ENCODE assay signal across 21 cellular contexts in genomic region chr6:66307490-66307889, GRCh38.
DNase-seq lines count a peak whose midpoint lies in the region; FAIRE-seq and TF ChIP-seq lines count a peak whose summit lies in the region.
"Had no signal": no experiment of that assay in that cellular context is flagged by ENCODE, and none has a peak within 500 bp of the region (broad histone marks: within the 10 kb centered on the region; RNA-seq: fewer than 3 reads in every experiment).

No MANE protein-coding gene starts in this region.

- H3K9me2 ChIP-seq in OCI-LY7 (ENCODE audit: insufficient read depth, low read length): no peaks in the 10 kb centered on the region
- no peaks in the 10 kb centered on the region for H3K9me2 ChIP-seq in Karpas-422 (replicated peaks; ENCODE audit: insufficient read depth, low read length)

- no peaks in the 10 kb centered on the region; the same call in 1 of the 2 replicates for H3K9me3 ChIP-seq in OCI-LY7 (ENCODE audit: low read length)
- peaks cover 31% of the 10 kb centered on the region for H3K9me3 ChIP-seq in left ventricle myocardium inferior (replicated peaks)
- no peaks in the 10 kb centered on the region for H3K9me3 ChIP-seq in thyroid gland
- H3K9me3 ChIP-seq in Karpas-422 (ENCODE audit: low read length): peaks cover 12% of the 10 kb centered on the region
- H3K9me3 ChIP-seq: BE2C, SJSA1 had no signal

- CTCF ChIA-PET in OCI-LY7 (lab: Charles Lee; ENCODE audit: unreplicated experiment): no interaction called here

- TF ChIP-seq CTCF in D721Med (IDR thresholded peaks at IDR 0.05; ENCODE audit: insufficient read depth, missing control alignments): no peak
- no peak for TF ChIP-seq CTCF in OCI-LY7 (conservative IDR thresholded peaks at IDR 0.05; ENCODE audit: low read length)
- no peak for TF ChIP-seq CTCF in choroid plexus epithelial cell (conservative IDR thresholded peaks at IDR 0.05; ENCODE audit: low read depth, low read length)
- TF ChIP-seq CTCF in left ventricle myocardium inferior (IDR thresholded peaks at IDR 0.05; ENCODE audit: borderline replicate concordance): no peak
- TF ChIP-seq CTCF in thyroid gland (IDR thresholded peaks at IDR 0.05): no peak

- POLR2A ChIA-PET in OCI-LY7 (lab: Charles Lee): interaction anchor here (0.6 kb wide), 1 partner anchor 291 kb away, joined by 8 read pairs; no protein-coding TSS in a partner anchor

- H3K79me2 ChIP-seq in OCI-LY7 (ENCODE audit: insufficient read depth, low read depth, low read length) (no peaks in the 10 kb centered on the region), Karpas-422 (ENCODE audit: low read length) (no peaks in the 10 kb centered on the region)

- intact Hi-C loops in OCI-LY7 (cut with micrococcal nuclease; ENCODE audit: unreplicated experiment): no loop called here
- intact Hi-C loops in left ventricle myocardium inferior (cut with micrococcal nuclease): no loop called here
- intact Hi-C loops in thyroid gland (cut with DNase I): no loop called here

- no peak overlapping the region for H3K9ac ChIP-seq in Karpas-422 (ENCODE audit: low read length)

- H3K36me3 ChIP-seq in OCI-LY7 (ENCODE audit: insufficient read depth, low read length): no peaks in the 10 kb centered on the region
- no peaks in the 10 kb centered on the region for H3K36me3 ChIP-seq in left ventricle myocardium inferior
- H3K36me3 ChIP-seq in H7 (replicated peaks; ENCODE audit: control insufficient read depth, insufficient read depth, low read length): no peaks in the 10 kb centered on the region
- no peaks in the 10 kb centered on the region for H3K36me3 ChIP-seq in thyroid gland
- no peaks in the 10 kb centered on the region for H3K36me3 ChIP-seq in Karpas-422 (ENCODE audit: insufficient read depth, low read length)
- H3K36me3 ChIP-seq: BE2C, SJSA1 had no signal

- H2AFZ ChIP-seq in OCI-LY7 (ENCODE audit: low read length): no peak overlapping the region
- no peak overlapping the region for H2AFZ ChIP-seq in Karpas-422 (ENCODE audit: low read length)

- H3K4me2 ChIP-seq in OCI-LY7 (ENCODE audit: low read length) (no peak overlapping the region), Karpas-422 (ENCODE audit: low read depth, low read length, poor library complexity, severe bottlenecking) (no peak overlapping the region)

- BruUV-seq in OCI-LY7 (replicated peaks; lab: Mats Ljungman, UMichigan): no TSS peak

- whole genome bisulfite sequencing in thyroid gland, 2 donors: 92 to 94% methylated on average over 2 of the region's 2 CpGs

- H4K20me1 ChIP-seq in OCI-LY7 (ENCODE audit: insufficient read depth, low read length) (no peaks in the 10 kb centered on the region), Karpas-422 (ENCODE audit: insufficient read depth, low read depth, low read length) (no peaks in the 10 kb centered on the region)

- TF ChIP-seq POLR2A in thyroid gland (IDR thresholded peaks at IDR 0.05): no peak

- H3K27me3 ChIP-seq in left ventricle myocardium inferior (ENCODE audit: low read depth) (no peaks in the 10 kb centered on the region), H7 (ENCODE audit: control insufficient read depth, insufficient read depth, low read length) (no peaks in the 10 kb centered on the region), thyroid gland (no peaks in the 10 kb centered on the region), Karpas-422 (ENCODE audit: low read length) (no peaks in the 10 kb centered on the region)
- H3K27me3 ChIP-seq: BE2C, SJSA1 had no signal

- peak; percentile 58 for FAIRE-seq in D721Med (lab: Jason Lieb, UNC)
- FAIRE-seq: GM12891, GM18507 had no signal

- in situ Hi-C loops in ACHN (cut with HindIII; ENCODE audit: low pct_ligation_motif_present, low pct_unique_long_range_greater_than_20kb, low sequenced_read_pairs): no loop called here

- peak; percentile 1 for DNase-seq in ACHN
- DNase-seq in D721Med (ENCODE audit: insufficient read length, low spot score): no peak
- peak; percentile 2 for DNase-seq in OCI-LY7 (ENCODE audit: low spot score)
- DNase-seq in choroid plexus epithelial cell (ENCODE audit: low read depth): peak; percentile 13
- DNase-seq in left ventricle myocardium inferior: no peak
- no peak for DNase-seq in H7
- DNase-seq in thyroid gland: no peak
- no peak for DNase-seq in Karpas-422
- DNase-seq: BE2C; CD4-positive, alpha-beta memory T cell; GF-D8; NCI-H146; NCI-H2081 treated with DMSO at 0.1 percent for 48 hours; NCI-H226; NCI-H526; NK-92 treated with Interleukin-12 subunit alpha and Interleukin-12 subunit beta, amount 100 ng/mL, for 24 hours; PC-3; T-helper 2 cell had no signal

- H3K27ac ChIP-seq in OCI-LY7 (ENCODE audit: low read depth, low read length, poor library complexity, severe bottlenecking) (no peak overlapping the region), left ventricle myocardium inferior (replicated peaks) (no peak overlapping the region), thyroid gland (no peak overlapping the region), Karpas-422 (ENCODE audit: low read length) (no peak overlapping the region)
- H3K27ac ChIP-seq: SJSA1 had no signal

- H3K4me1 ChIP-seq in OCI-LY7 (ENCODE audit: insufficient read depth, low read length, poor library complexity, severe bottlenecking) (no peaks in the 10 kb centered on the region), left ventricle myocardium inferior (no peaks in the 10 kb centered on the region), thyroid gland (no peaks in the 10 kb centered on the region), Karpas-422 (ENCODE audit: low read length) (no peaks in the 10 kb centered on the region)
- H3K4me1 ChIP-seq: BE2C, SJSA1 had no signal

- H3K4me3 ChIP-seq in OCI-LY7 (ENCODE audit: low read depth, low read length, poor library complexity, severe bottlenecking): no peak overlapping the region
- no peak overlapping the region for H3K4me3 ChIP-seq in choroid plexus epithelial cell (ENCODE audit: low read depth, low read length)
- no peak overlapping the region for H3K4me3 ChIP-seq in left ventricle myocardium inferior
- no peak overlapping the region for H3K4me3 ChIP-seq in H7 (ENCODE audit: insufficient read depth, low read depth, low read length)
- H3K4me3 ChIP-seq in thyroid gland (replicated peaks in 1 of 3): no peak overlapping the region
- H3K4me3 ChIP-seq in Karpas-422 (ENCODE audit: low read length): no peak overlapping the region
- H3K4me3 ChIP-seq: SJSA1 had no signal

Comparison
In these comparisons a context has a peak if more than half of its experiments do, and no peak if none do; other contexts are left out.
1. DNase-seq: peak in ACHN (single experiment), OCI-LY7 (single experiment) and choroid plexus epithelial cell (single experiment); none in D721Med (single experiment), left ventricle myocardium inferior (single experiment), H7 (single experiment), thyroid gland (0 of 2) and Karpas-422 (single experiment).